Comparison of ENCODE assay signal across 17 cellular contexts in the genomic region with DNA sequence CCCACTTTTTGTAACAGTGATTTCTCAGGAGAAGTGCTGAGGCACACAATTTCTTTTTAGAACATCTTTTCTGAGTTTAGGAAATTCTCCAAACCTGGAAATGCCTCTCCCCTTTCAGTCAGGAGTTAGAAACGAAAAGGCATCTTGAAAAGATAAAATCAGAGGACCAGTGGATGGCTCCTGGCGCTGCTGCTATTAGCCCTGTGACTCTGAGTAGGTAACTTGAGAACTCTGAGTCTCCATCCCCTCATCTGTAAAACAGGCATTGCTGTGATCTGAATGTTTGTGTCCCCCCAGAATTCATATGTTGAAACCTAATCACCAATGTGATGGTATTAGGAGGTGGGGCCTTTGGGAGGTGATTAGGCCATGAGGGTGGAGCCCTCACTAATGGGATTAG. TPM values are rescaled to one million over a fixed set of nuclear protein-coding genes. Genes with fewer than 3 reads are reported as not detected.
DNase-seq lines count a peak whose midpoint lies in the region; ATAC-seq and TF ChIP-seq lines count a peak whose summit lies in the region.
"Had no signal": no experiment of that assay in that cellular context is flagged by ENCODE, and none has a peak within 500 bp of the region (broad histone marks: within the 10 kb centered on the region; RNA-seq: fewer than 3 reads in every experiment).

No MANE protein-coding gene starts in this region.

- H3K79me2 ChIP-seq in smooth muscle cell (ENCODE audit: low read depth) = no peaks in the 10 kb centered on the region

- H3F3A ChIP-seq in smooth muscle cell (ENCODE audit: low read depth) = peaks cover 3% of the 10 kb centered on the region

- ATAC-seq in GM19023 (IDR thresholded peaks at IDR 0.05; ENCODE audit: unreplicated experiment) = no peak
- ATAC-seq: CD8-positive, alpha-beta T cell had no signal

- H3K9me3 ChIP-seq in breast epithelium (no peaks in the 10 kb centered on the region), smooth muscle cell (replicated peaks; ENCODE audit: low read depth) (no peaks in the 10 kb centered on the region)
- H3K9me3 ChIP-seq: BE2C had no signal

- CTCF ChIA-PET in MCF 10A (lab: Yijun Ruan, JAX) = no interaction called here

- H3K27ac ChIP-seq in breast epithelium (peak overlapping the region in 1 of 2 donors; percentile 25), smooth muscle cell (ENCODE audit: low read depth) (no peak overlapping the region)

- peaks cover 6% of the 10 kb centered on the region for H3K4me1 Mint-ChIP-seq in MCF 10A (ENCODE audit: insufficient read depth, unreplicated experiment)

- H3K27me3 ChIP-seq in breast epithelium (no peaks in the 10 kb centered on the region), smooth muscle cell (ENCODE audit: low read depth) (no peaks in the 10 kb centered on the region)
- H3K27me3 ChIP-seq: BE2C had no signal

- TF ChIP-seq CTCF in MCF 10A (IDR thresholded peaks at IDR 0.05; ENCODE audit: unreplicated experiment) = no peak
- TF ChIP-seq CTCF in breast epithelium (IDR thresholded peaks at IDR 0.05) = no peak
- no peak for TF ChIP-seq CTCF in smooth muscle cell (IDR thresholded peaks at IDR 0.05; ENCODE audit: borderline replicate concordance, insufficient read depth, poor library complexity, severe bottlenecking)

- BruUV-seq in MCF 10A (replicated peaks; lab: Mats Ljungman, UMichigan) = TSS peak; percentile 44

- intact Hi-C loops in MCF 10A (cut with micrococcal nuclease) (no loop called here), breast epithelium (cut with DNase I; ENCODE audit: low total_unique reads) (no loop called here)

- H3K27me3 Mint-ChIP-seq in MCF 10A (ENCODE audit: insufficient read depth, unreplicated experiment) = no peaks in the 10 kb centered on the region

- H3K4me1 ChIP-seq in breast epithelium (no peaks in the 10 kb centered on the region), smooth muscle cell (ENCODE audit: low read depth) (peaks cover 8% of the 10 kb centered on the region)
- H3K4me1 ChIP-seq: BE2C had no signal

- H3K36me3 ChIP-seq in breast epithelium (no peaks in the 10 kb centered on the region), smooth muscle cell (ENCODE audit: low read depth) (no peaks in the 10 kb centered on the region)
- H3K36me3 ChIP-seq: BE2C had no signal

- 58% methylated on average over 2 of the region's 2 CpGs for WGBS in smooth muscle cell (ENCODE audit: low lambda C conversion rate)

- DNase-seq in MCF 10A (ENCODE audit: unreplicated experiment) (no peak), breast epithelium (ENCODE audit: low spot score in 2 of 2) (no peak), SK-N-DZ (ENCODE audit: low spot score) (peak; percentile 37), islet precursor cell (peak; percentile 57), smooth muscle cell (lab: John Stamatoyannopoulos, UW; ENCODE audit: unreplicated experiment) (no peak), retina (no peak), iPS-NIHi11 (ENCODE audit: low spot score) (no peak)
- DNase-seq: BE2C; CD8-positive, alpha-beta T cell; COR-L47; DMS153; DMS79 treated with DMSO at 0.1 percent for 48 hours; EL; GOT3; H9 had no signal

- no peaks in the 10 kb centered on the region for H3K36me3 Mint-ChIP-seq in MCF 10A (ENCODE audit: insufficient read depth, unreplicated experiment)
- H3K36me3 Mint-ChIP-seq: CD14-positive monocyte; CD8-positive, alpha-beta T cell had no signal

- no peak overlapping the region for H3K27ac Mint-ChIP-seq in MCF 10A (ENCODE audit: low read depth, unreplicated experiment)
- H3K27ac Mint-ChIP-seq: CD8-positive, alpha-beta T cell; H9 had no signal

- no peak overlapping the region for H3K4me2 ChIP-seq in smooth muscle cell

- peaks cover 9% of the 10 kb centered on the region for H3K9me3 Mint-ChIP-seq in MCF 10A (ENCODE audit: unreplicated experiment)
- H3K9me3 Mint-ChIP-seq: CD8-positive, alpha-beta T cell; H9 had no signal

- H4K20me1 ChIP-seq in smooth muscle cell (ENCODE audit: low read depth) = no peaks in the 10 kb centered on the region

- H3K9ac ChIP-seq in smooth muscle cell (ENCODE audit: low read depth) = peak overlapping the region; percentile 21

- no peak overlapping the region for H3K4me3 ChIP-seq in breast epithelium
- no peak overlapping the region for H3K4me3 ChIP-seq in smooth muscle cell

- H2AFZ ChIP-seq in smooth muscle cell (ENCODE audit: low read depth) = no peak overlapping the region

- TF ChIP-seq POLR2A in breast epithelium (IDR thresholded peaks at IDR 0.05) = no peak

- no peak overlapping the region for H3K4me3 Mint-ChIP-seq in MCF 10A (ENCODE audit: unreplicated experiment)
- H3K4me3 Mint-ChIP-seq: CD14-positive monocyte; CD8-positive, alpha-beta T cell; H9 had no signal

- POLR2A ChIA-PET in MCF 10A (lab: Yijun Ruan, JAX) = no interaction called here

RNA-seq across cellular contexts. Expression of a gene that starts 50.2 kb away (rescaled TPM):
- 0.49 and 0.86 TPM in 2 replicates for total RNA-seq in MCF 10A (2022)
- 10 to 100 TPM in 1 of 3 donors, 1 to 10 TPM in 2; 2.7 to 10.1 (median 9.2) TPM for total RNA-seq in breast epithelium
- polyA plus RNA-seq in SK-N-DZ (2014; cell fraction: cytosol; rRNA removed) = 2.8 and 4.0 TPM in 2 replicates
- 1.3 and 2.2 TPM in 2 replicates for polyA plus RNA-seq in SK-N-DZ (2014; cell fraction: nucleus; rRNA removed)
- 13.8 and 19.0 TPM in 2 replicates for total RNA-seq in smooth muscle cell
- polyA plus RNA-seq in smooth muscle cell = 12.4 and 15.5 TPM in 2 replicates

Comparison
In these comparisons a context has a peak if more than half of its experiments do, and no peak if none do; other contexts are left out.
1. DNase-seq: peak in SK-N-DZ (single experiment) and islet precursor cell (single experiment); none in MCF 10A (single experiment), breast epithelium (0 of 2), smooth muscle cell (single experiment), retina (single experiment) and iPS-NIHi11 (single experiment).